In the genomic region with DNA sequence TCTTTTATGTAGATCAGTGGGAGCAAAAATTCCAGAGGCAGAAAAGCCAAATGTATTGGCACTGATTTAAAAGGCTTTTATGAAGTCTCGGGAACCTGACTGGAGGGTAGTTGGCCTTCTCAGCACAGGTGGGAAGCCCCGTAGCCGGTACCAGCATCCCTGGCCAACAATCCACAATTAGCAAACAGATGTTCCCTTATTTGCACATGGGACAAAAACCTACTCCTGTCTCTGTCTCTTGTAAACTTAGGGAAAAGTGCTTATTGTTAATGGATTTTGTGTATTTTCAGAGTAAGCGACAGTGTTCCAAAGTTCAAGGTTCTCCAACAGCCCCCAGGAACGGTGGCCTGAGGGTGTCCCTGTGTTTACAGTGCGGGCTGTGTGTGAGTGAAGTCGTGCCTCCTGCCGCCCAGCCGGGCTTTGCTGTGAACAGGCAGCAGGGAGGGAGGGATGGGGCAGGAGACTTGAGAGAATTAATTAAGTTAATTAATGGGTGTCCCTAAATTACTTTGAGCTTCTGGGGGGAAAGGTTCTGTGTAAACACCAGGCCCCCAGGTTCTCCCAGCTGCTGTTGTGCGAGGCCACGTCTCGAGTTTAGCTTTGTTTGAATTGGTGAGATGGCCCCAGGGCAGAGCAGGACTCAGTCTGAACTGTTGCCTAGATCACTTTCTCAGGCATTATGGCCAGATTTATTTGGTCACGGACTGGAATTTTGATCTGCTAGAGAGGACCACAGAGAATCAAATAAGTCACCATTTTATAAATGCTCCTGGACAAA, we compare ENCODE assay signal across 1 cellular context.
TF ChIP-seq lines count a peak whose summit lies in the region.

No MANE protein-coding gene starts in this region.

TF ChIP-seq in HepG2, 621 proteins besides CTCF, POLR2A, EP300 and RAD21 (continued from another document and continues in another):
- TF ChIP-seq ZMAT3 (CRISPR knock-in tag; conservative IDR thresholded peaks at IDR 0.05) (no peak), ONECUT2 (CRISPR knock-in tag; IDR thresholded peaks at IDR 0.05) (peak; percentile 70), SRF (IDR thresholded peaks at IDR 0.05; ENCODE audit: low read depth, low read length) (peak; percentile 89), ZNF674 (CRISPR knock-in tag; IDR thresholded peaks at IDR 0.05; ENCODE audit: low read depth) (no peak), TEAD3 (CRISPR knock-in tag; optimal IDR thresholded peaks at IDR 0.05; ENCODE audit: borderline replicate concordance) (peak; percentile 89), ZNF670 (CRISPR knock-in tag; IDR thresholded peaks at IDR 0.05; ENCODE audit: borderline replicate concordance) (peak; percentile 95), ZNF558 (CRISPR knock-in tag; IDR thresholded peaks at IDR 0.05; ENCODE audit: borderline replicate concordance) (0 out of 2 replicates have a peak, but pooled peaks have one; percentile 54), ZGPAT (CRISPR knock-in tag; IDR thresholded peaks at IDR 0.05) (peak; percentile 95), ZBTB37 (CRISPR knock-in tag; IDR thresholded peaks at IDR 0.05) (peak; percentile 70; the same call in 1 of the 2 replicates), ZNF646 (CRISPR knock-in tag; IDR thresholded peaks at IDR 0.05) (peak; percentile 81), EEA1 (CRISPR knock-in tag; IDR thresholded peaks at IDR 0.05; ENCODE audit: borderline replicate concordance) (no peak), KDM3A (CRISPR knock-in tag; IDR thresholded peaks at IDR 0.05; ENCODE audit: low read depth) (peak; percentile 61; the same call in 1 of the 2 replicates), TBX2 (CRISPR knock-in tag; IDR thresholded peaks at IDR 0.05; ENCODE audit: borderline replicate concordance) (peak; percentile 97), HOXD1 (CRISPR knock-in tag; IDR thresholded peaks at IDR 0.05) (peak; percentile 90), ZNF180 (CRISPR knock-in tag; IDR thresholded peaks at IDR 0.05; ENCODE audit: borderline replicate concordance, low read depth) (no peak), PLRG1 (conservative IDR thresholded peaks at IDR 0.05) (no peak), ZNF713 (CRISPR knock-in tag; IDR thresholded peaks at IDR 0.05) (no peak), SMARCC2 (IDR thresholded peaks at IDR 0.05) (no peak), ZBTB2 (CRISPR knock-in tag; IDR thresholded peaks at IDR 0.05; ENCODE audit: low read depth) (peak; percentile 42; the same call in 1 of the 2 replicates), GABPA (IDR thresholded peaks at IDR 0.05; ENCODE audit: low read depth, low read length) (no peak), GABPA (CRISPR knock-in tag; IDR thresholded peaks at IDR 0.05; ENCODE audit: low read depth) (peak; percentile 67), ZNF253 (CRISPR knock-in tag; IDR thresholded peaks at IDR 0.05; ENCODE audit: borderline replicate concordance) (no peak), HOXA3 (CRISPR knock-in tag; IDR thresholded peaks at IDR 0.05) (peak; percentile 92), TP53 (CRISPR knock-in tag; conservative IDR thresholded peaks at IDR 0.05) (no peak; the same call in 1 of the 2 replicates), ZFP91 (CRISPR knock-in tag; IDR thresholded peaks at IDR 0.05; ENCODE audit: borderline replicate concordance) (peak; percentile 40; the same call in 1 of the 2 replicates), FOXK1 (CRISPR knock-in tag; IDR thresholded peaks at IDR 0.05; ENCODE audit: borderline replicate concordance, low read depth) (peak; percentile 98), MXI1 (IDR thresholded peaks at IDR 0.05; ENCODE audit: borderline replicate concordance, low read depth, low read length) (peak; percentile 94), RORA (CRISPR knock-in tag; IDR thresholded peaks at IDR 0.05) (peak; percentile 87; the same call in 1 of the 2 replicates), ZNF781 (CRISPR knock-in tag; IDR thresholded peaks at IDR 0.05; ENCODE audit: borderline replicate concordance, not compliant biosample characterization) (peak; percentile 12), FOXJ3 (CRISPR knock-in tag; IDR thresholded peaks at IDR 0.05; ENCODE audit: borderline replicate concordance) (peak; percentile 99), KAT2B (IDR thresholded peaks at IDR 0.05; ENCODE audit: borderline replicate concordance, low read depth, low read length) (no peak), PBX3 (CRISPR knock-in tag; IDR thresholded peaks at IDR 0.05; ENCODE audit: borderline replicate concordance) (no peak)
- TF ChIP-seq, protein P1, sequence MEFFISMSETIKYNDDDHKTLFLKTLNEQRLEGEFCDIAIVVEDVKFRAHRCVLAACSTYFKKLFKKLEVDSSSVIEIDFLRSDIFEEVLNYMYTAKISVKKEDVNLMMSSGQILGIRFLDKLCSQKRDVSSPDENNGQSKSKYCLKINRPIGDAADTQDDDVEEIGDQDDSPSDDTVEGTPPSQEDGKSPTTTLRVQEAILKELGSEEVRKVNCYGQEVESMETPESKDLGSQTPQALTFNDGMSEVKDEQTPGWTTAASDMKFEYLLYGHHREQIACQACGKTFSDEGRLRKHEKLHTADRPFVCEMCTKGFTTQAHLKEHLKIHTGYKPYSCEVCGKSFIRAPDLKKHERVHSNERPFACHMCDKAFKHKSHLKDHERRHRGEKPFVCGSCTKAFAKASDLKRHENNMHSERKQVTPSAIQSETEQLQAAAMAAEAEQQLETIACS (CRISPR knock-in tag; IDR thresholded peaks at IDR 0.05): peak; percentile 37; the same call in 1 of the 2 replicates
- TF ChIP-seq, protein P2, sequence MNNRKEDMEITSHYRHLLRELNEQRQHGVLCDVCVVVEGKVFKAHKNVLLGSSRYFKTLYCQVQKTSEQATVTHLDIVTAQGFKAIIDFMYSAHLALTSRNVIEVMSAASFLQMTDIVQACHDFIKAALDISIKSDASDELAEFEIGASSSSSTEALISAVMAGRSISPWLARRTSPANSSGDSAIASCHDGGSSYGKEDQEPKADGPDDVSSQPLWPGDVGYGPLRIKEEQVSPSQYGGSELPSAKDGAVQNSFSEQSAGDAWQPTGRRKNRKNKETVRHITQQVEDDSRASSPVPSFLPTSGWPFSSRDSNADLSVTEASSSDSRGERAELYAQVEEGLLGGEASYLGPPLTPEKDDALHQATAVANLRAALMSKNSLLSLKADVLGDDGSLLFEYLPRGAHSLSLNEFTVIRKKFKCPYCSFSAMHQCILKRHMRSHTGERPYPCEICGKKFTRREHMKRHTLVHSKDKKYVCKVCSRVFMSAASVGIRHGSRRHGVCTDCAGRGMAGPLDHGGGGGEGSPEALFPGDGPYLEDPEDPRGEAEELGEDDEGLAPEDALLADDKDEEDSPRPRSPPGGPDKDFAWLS (CRISPR knock-in tag; IDR thresholded peaks at IDR 0.05; ENCODE audit: borderline replicate concordance): no peak
- TF ChIP-seq, protein P3, sequence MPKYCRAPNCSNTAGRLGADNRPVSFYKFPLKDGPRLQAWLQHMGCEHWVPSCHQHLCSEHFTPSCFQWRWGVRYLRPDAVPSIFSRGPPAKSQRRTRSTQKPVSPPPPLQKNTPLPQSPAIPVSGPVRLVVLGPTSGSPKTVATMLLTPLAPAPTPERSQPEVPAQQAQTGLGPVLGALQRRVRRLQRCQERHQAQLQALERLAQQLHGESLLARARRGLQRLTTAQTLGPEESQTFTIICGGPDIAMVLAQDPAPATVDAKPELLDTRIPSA (CRISPR knock-in tag; IDR thresholded peaks at IDR 0.05; ENCODE audit: borderline replicate concordance): no peak
- TF ChIP-seq, protein P4, sequence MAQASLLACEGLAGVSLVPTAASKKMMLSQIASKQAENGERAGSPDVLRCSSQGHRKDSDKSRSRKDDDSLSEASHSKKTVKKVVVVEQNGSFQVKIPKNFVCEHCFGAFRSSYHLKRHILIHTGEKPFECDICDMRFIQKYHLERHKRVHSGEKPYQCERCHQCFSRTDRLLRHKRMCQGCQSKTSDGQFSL (CRISPR knock-in tag; IDR thresholded peaks at IDR 0.05): peak; percentile 39; the same call in 1 of the 2 replicates
